ENCODE assay signal across 8 cellular contexts in genomic region chr12:42767998-42768397, GRCh38.
"Had no signal": no experiment of that assay in that cellular context is flagged by ENCODE, and none has a peak within 500 bp of the region (broad histone marks: within the 10 kb centered on the region; RNA-seq: fewer than 3 reads in every experiment).

No MANE protein-coding gene starts in this region.

- H3K4me1 Mint-ChIP-seq: GM23338, H9 had no signal

- H3K4me3 ChIP-seq: GM23338, K562 had no signal

- FAIRE-seq: H1, H54, HTR-8/SVneo, K562 had no signal

- H3K27ac Mint-ChIP-seq: GM23338, H9 had no signal

- H3K4me3 Mint-ChIP-seq: GM23338, H9 had no signal

- ATAC-seq: GM23338, K562 had no signal

- DNase-seq: H9, HCEC 1CT, IMR-90 had no signal
